In the genomic region with DNA sequence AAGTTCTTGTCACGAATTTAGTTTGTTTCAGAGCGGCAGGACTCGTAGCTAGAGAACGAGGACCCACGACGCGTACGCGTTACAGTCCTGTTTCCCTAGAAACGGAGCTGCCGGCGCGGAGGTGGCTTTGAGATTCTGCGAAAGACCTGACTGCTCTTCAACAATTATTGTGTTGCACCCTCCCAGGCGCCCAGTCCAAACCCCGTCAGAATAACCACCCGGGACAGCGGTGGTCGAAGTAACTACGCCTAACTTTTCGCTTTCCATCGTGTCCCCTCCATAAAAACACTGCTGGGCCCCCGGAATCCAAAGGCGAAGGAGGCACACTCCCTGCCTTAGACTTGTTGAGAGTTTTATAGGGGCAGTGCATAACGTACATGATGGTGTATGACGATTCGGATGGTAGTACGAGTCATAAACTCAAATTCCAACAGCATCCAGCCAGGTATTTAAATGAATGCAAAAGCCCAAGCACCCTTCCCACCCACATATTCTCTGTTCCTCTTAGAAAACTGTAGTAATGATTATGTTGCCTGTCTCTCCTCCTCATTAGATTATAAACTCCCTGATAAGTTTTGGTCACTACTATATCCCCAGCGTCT, we compare ENCODE assay signal across 1 cellular context.
TF ChIP-seq lines count a peak whose summit lies in the region.

No MANE protein-coding gene starts in this region.

TF ChIP-seq in K562, 482 proteins besides CTCF, POLR2A, EP300 and RAD21 (continued from another document and continues in another):
- TF ChIP-seq E2F8 (IDR thresholded peaks at IDR 0.05; ENCODE audit: low read depth, partially characterized antibody): no peak
- no peak for TF ChIP-seq ETV5 (CRISPR knock-in tag; IDR thresholded peaks at IDR 0.05; ENCODE audit: low read depth)
- TF ChIP-seq MAFK (IDR thresholded peaks at IDR 0.05; ENCODE audit: low read length): no peak
- no peak for TF ChIP-seq ZNF740 (CRISPR knock-in tag; IDR thresholded peaks at IDR 0.05)
- no peak for TF ChIP-seq ZNF740 (tag; IDR thresholded peaks at IDR 0.05)
- no peak for TF ChIP-seq HMBOX1 (IDR thresholded peaks at IDR 0.05)
- no peak for TF ChIP-seq ILF3 (IDR thresholded peaks at IDR 0.05; ENCODE audit: borderline replicate concordance)
- no peak for TF ChIP-seq ZKSCAN8 (CRISPR knock-in tag; IDR thresholded peaks at IDR 0.05)
- TF ChIP-seq POLR2AphosphoS5 (IDR thresholded peaks at IDR 0.05; ENCODE audit: control insufficient read depth, insufficient read depth, low read depth, low read length): no peak
- TF ChIP-seq ZNF217 (CRISPR knock-in tag; IDR thresholded peaks at IDR 0.05): no peak
- peak; percentile 15; the same call in 1 of the 2 replicates for TF ChIP-seq ZEB2 (IDR thresholded peaks at IDR 0.05)
- no peak for TF ChIP-seq TBP (optimal IDR thresholded peaks at IDR 0.05; ENCODE audit: low read depth, low read length)
- no peak for TF ChIP-seq DNMT1 (IDR thresholded peaks at IDR 0.05)
- TF ChIP-seq, protein P1, sequence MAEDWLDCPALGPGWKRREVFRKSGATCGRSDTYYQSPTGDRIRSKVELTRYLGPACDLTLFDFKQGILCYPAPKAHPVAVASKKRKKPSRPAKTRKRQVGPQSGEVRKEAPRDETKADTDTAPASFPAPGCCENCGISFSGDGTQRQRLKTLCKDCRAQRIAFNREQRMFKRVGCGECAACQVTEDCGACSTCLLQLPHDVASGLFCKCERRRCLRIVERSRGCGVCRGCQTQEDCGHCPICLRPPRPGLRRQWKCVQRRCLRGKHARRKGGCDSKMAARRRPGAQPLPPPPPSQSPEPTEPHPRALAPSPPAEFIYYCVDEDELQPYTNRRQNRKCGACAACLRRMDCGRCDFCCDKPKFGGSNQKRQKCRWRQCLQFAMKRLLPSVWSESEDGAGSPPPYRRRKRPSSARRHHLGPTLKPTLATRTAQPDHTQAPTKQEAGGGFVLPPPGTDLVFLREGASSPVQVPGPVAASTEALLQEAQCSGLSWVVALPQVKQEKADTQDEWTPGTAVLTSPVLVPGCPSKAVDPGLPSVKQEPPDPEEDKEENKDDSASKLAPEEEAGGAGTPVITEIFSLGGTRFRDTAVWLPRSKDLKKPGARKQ (CRISPR knock-in tag; IDR thresholded peaks at IDR 0.05): peak; percentile 100
- TF ChIP-seq KLF10 (CRISPR knock-in tag; IDR thresholded peaks at IDR 0.05): no peak
- no peak for TF ChIP-seq ZNF695 (CRISPR knock-in tag; IDR thresholded peaks at IDR 0.05)
- 0 out of 2 replicates have a peak, but pooled peaks have one; percentile 73 for TF ChIP-seq HLTF (IDR thresholded peaks at IDR 0.05)
- TF ChIP-seq BRD9 (IDR thresholded peaks at IDR 0.05; ENCODE audit: low read depth, partially characterized antibody): peak; percentile 85
- TF ChIP-seq KDM4B (IDR thresholded peaks at IDR 0.05; ENCODE audit: borderline replicate concordance in 2 of 2, low read depth in 1 of 2): no peak
- TF ChIP-seq SMARCB1 (IDR thresholded peaks at IDR 0.05; ENCODE audit: insufficient read length, low read depth): no peak
- TF ChIP-seq, protein P2, sequence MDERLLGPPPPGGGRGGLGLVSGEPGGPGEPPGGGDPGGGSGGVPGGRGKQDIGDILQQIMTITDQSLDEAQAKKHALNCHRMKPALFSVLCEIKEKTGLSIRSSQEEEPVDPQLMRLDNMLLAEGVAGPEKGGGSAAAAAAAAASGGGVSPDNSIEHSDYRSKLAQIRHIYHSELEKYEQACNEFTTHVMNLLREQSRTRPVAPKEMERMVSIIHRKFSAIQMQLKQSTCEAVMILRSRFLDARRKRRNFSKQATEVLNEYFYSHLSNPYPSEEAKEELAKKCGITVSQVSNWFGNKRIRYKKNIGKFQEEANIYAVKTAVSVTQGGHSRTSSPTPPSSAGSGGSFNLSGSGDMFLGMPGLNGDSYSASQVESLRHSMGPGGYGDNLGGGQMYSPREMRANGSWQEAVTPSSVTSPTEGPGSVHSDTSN (CRISPR knock-in tag; IDR thresholded peaks at IDR 0.05; ENCODE audit: low read depth): no peak
- TF ChIP-seq, protein P2 (tag; conservative IDR thresholded peaks at IDR 0.05; ENCODE audit: low read depth): no peak
- TF ChIP-seq POLR3G (IDR thresholded peaks at IDR 0.05; ENCODE audit: extremely low read depth, insufficient read length, insufficient replicate concordance): no peak
- TF ChIP-seq, protein P3, sequence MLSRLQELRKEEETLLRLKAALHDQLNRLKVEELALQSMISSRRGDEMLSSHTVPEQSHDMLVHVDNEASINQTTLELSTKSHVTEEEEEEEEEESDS (CRISPR knock-in tag; IDR thresholded peaks at IDR 0.05): no peak
- TF ChIP-seq FOXJ3 (CRISPR knock-in tag; IDR thresholded peaks at IDR 0.05): no peak
- 0 out of 2 replicates have a peak, but pooled peaks have one; percentile 32 for TF ChIP-seq L3MBTL2 (IDR thresholded peaks at IDR 0.05)
- TF ChIP-seq ZNF347 (CRISPR knock-in tag; IDR thresholded peaks at IDR 0.05; ENCODE audit: low read depth): no peak
- TF ChIP-seq TARDBP (IDR thresholded peaks at IDR 0.05): no peak
- no peak for TF ChIP-seq HMG20A (CRISPR knock-in tag; conservative IDR thresholded peaks at IDR 0.05)
- no peak for TF ChIP-seq ZZZ3 (IDR thresholded peaks at IDR 0.05)
- no peak for TF ChIP-seq ZNF764 (CRISPR knock-in tag; IDR thresholded peaks at IDR 0.05; ENCODE audit: low read depth)
- TF ChIP-seq, protein P4, sequence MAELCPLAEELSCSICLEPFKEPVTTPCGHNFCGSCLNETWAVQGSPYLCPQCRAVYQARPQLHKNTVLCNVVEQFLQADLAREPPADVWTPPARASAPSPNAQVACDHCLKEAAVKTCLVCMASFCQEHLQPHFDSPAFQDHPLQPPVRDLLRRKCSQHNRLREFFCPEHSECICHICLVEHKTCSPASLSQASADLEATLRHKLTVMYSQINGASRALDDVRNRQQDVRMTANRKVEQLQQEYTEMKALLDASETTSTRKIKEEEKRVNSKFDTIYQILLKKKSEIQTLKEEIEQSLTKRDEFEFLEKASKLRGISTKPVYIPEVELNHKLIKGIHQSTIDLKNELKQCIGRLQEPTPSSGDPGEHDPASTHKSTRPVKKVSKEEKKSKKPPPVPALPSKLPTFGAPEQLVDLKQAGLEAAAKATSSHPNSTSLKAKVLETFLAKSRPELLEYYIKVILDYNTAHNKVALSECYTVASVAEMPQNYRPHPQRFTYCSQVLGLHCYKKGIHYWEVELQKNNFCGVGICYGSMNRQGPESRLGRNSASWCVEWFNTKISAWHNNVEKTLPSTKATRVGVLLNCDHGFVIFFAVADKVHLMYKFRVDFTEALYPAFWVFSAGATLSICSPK (IDR thresholded peaks at IDR 0.05; ENCODE audit: borderline replicate concordance): no peak
- no peak for TF ChIP-seq CHCHD3 (CRISPR knock-in tag; IDR thresholded peaks at IDR 0.05)
- TF ChIP-seq HDGF (IDR thresholded peaks at IDR 0.05): no peak
- TF ChIP-seq, protein P5, sequence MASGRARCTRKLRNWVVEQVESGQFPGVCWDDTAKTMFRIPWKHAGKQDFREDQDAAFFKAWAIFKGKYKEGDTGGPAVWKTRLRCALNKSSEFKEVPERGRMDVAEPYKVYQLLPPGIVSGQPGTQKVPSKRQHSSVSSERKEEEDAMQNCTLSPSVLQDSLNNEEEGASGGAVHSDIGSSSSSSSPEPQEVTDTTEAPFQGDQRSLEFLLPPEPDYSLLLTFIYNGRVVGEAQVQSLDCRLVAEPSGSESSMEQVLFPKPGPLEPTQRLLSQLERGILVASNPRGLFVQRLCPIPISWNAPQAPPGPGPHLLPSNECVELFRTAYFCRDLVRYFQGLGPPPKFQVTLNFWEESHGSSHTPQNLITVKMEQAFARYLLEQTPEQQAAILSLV (tag; IDR thresholded peaks at IDR 0.05): no peak
- no peak for TF ChIP-seq TCF3 (CRISPR knock-in tag; IDR thresholded peaks at IDR 0.05)
- no peak for TF ChIP-seq SRSF3 (IDR thresholded peaks at IDR 0.05; ENCODE audit: insufficient read depth, low read length)
- no peak for TF ChIP-seq ZC3H8 (IDR thresholded peaks at IDR 0.05)
- TF ChIP-seq NFATC3 (IDR thresholded peaks at IDR 0.05): no peak
- no peak; the same call in 1 of the 2 replicates for TF ChIP-seq KLF1 (tag; IDR thresholded peaks at IDR 0.05)
- TF ChIP-seq PCBP2 (IDR thresholded peaks at IDR 0.05; ENCODE audit: low read depth, low read length, poor library complexity, severe bottlenecking): no peak
- TF ChIP-seq ESRRA (IDR thresholded peaks at IDR 0.05; ENCODE audit: borderline replicate concordance, low read depth): no peak
- TF ChIP-seq EP400 (IDR thresholded peaks at IDR 0.05): no peak
- TF ChIP-seq, protein P6, sequence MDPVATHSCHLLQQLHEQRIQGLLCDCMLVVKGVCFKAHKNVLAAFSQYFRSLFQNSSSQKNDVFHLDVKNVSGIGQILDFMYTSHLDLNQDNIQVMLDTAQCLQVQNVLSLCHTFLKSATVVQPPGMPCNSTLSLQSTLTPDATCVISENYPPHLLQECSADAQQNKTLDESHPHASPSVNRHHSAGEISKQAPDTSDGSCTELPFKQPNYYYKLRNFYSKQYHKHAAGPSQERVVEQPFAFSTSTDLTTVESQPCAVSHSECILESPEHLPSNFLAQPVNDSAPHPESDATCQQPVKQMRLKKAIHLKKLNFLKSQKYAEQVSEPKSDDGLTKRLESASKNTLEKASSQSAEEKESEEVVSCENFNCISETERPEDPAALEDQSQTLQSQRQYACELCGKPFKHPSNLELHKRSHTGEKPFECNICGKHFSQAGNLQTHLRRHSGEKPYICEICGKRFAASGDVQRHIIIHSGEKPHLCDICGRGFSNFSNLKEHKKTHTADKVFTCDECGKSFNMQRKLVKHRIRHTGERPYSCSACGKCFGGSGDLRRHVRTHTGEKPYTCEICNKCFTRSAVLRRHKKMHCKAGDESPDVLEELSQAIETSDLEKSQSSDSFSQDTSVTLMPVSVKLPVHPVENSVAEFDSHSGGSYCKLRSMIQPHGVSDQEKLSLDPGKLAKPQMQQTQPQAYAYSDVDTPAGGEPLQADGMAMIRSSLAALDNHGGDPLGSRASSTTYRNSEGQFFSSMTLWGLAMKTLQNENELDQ (CRISPR knock-in tag; IDR thresholded peaks at IDR 0.05; ENCODE audit: borderline replicate concordance): no peak
- TF ChIP-seq SRF (CRISPR knock-in tag; IDR thresholded peaks at IDR 0.05): no peak
- no peak for TF ChIP-seq CBFA2T3 (IDR thresholded peaks at IDR 0.05)
- no peak for TF ChIP-seq ZNF311 (CRISPR knock-in tag; IDR thresholded peaks at IDR 0.05)
- TF ChIP-seq NFRKB (IDR thresholded peaks at IDR 0.05; ENCODE audit: low read depth): peak; percentile 2; the same call in 1 of the 2 replicates
- TF ChIP-seq PML (IDR thresholded peaks at IDR 0.05; ENCODE audit: low read length): no peak
